In the genomic region with DNA sequence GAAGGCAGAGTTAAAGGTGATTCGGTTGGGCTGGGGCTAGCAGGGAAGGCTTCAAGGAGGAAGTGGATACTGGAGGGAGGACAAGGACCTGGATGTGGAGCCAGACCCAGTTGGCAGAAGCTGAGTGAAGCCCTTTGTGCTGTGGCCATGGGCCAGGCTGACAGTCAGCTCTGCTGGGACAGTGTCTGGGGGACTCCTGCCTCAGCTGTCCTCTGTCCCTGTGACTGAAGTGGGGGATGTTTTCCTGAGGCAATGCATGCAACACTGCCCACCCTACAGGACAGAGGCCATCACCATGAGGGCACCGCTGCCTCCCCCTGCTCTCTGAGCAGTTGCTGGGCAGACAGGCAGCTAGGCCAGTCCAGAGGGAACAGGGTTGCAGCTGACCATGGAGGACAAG, we compare ENCODE assay signal across 25 cellular contexts. TPM values are rescaled to one million over a fixed set of nuclear protein-coding genes. Genes with fewer than 3 reads are reported as not detected.
A peak's percentile ranks its signal among the peaks of the same experiment; 100 is the strongest.
DNase-seq lines count a peak whose midpoint lies in the region; ATAC-seq and TF ChIP-seq lines count a peak whose summit lies in the region.
"Had no signal": no experiment of that assay in that cellular context is flagged by ENCODE, and none has a peak within 500 bp of the region (broad histone marks: within the 10 kb centered on the region; RNA-seq: fewer than 3 reads in every experiment).

No MANE protein-coding gene starts in this region.

- no peak overlapping the region for H3K27ac ChIP-seq in DOHH2 (ENCODE audit: low read depth, low read length)
- H3K27ac ChIP-seq: KMS-11 had no signal

- H3K27me3 ChIP-seq in DOHH2 (ENCODE audit: control insufficient read depth, low read length): peaks cover 8% of the 10 kb centered on the region

- DNase-seq in Ammon's horn (ENCODE audit: low spot score) (peak; percentile 63), left kidney (ENCODE audit: low read depth, low spot score) (peak; percentile 32), pons (ENCODE audit: low spot score) (peak; percentile 77), activated T-cell treated with anti-CD3 and anti-CD28 coated beads for 4 hours (no peak), left colon (no peak), GM19238 (ENCODE audit: insufficient read length, low spot score) (no peak)
- DNase-seq: AML-193; Calu3; CD8-positive, alpha-beta T cell; DMS53; H7; HFFc6; MV-4-11; NCI-H1417; NCI-H187; NCI-H2227 treated with DMSO at 0.1 percent for 48 hours; NCI-H510A treated with DMSO at 0.1 percent for 48 hours; NCI-H774; PC-3; RPMI8226; SHP77 treated with DMSO at 0.1 percent for 48 hours had no signal

- intact Hi-C loops in left colon (cut with DNase I, micrococcal nuclease): no loop called here

- no peak for TF ChIP-seq CTCF in DOHH2 (IDR thresholded peaks at IDR 0.05; ENCODE audit: low read depth, low read length, poor library complexity, severe bottlenecking)

- no peaks in the 10 kb centered on the region for H3K79me2 ChIP-seq in DOHH2 (ENCODE audit: control insufficient read depth, low read length)

- no peaks in the 10 kb centered on the region for H3K9me3 ChIP-seq in DOHH2 (ENCODE audit: control insufficient read depth, insufficient read depth, low read length)

- ATAC-seq in HG03039 (IDR thresholded peaks at IDR 0.05; ENCODE audit: unreplicated experiment) (no peak), left colon (no peak)
- ATAC-seq: CD8-positive, alpha-beta T cell; PC-3 had no signal

- H3K9me2 ChIP-seq in DOHH2 (replicated peaks; ENCODE audit: control insufficient read depth, low read length): no peaks in the 10 kb centered on the region

- no peak overlapping the region for H3K4me3 ChIP-seq in DOHH2 (ENCODE audit: low read length)

- H3F3A ChIP-seq in DOHH2 (ENCODE audit: control insufficient read depth, insufficient read depth): no peaks in the 10 kb centered on the region

- H4K20me1 ChIP-seq in DOHH2 (ENCODE audit: control insufficient read depth, insufficient read depth, low read depth, low read length): no peaks in the 10 kb centered on the region

- H3K4me1 ChIP-seq in DOHH2 (ENCODE audit: control insufficient read depth, low read length): peaks cover 55% of the 10 kb centered on the region

- peak overlapping the region; percentile 56 for H3K4me2 ChIP-seq in DOHH2 (ENCODE audit: low read length)
- H3K4me2 ChIP-seq: KMS-11 had no signal

- H3K36me3 ChIP-seq in DOHH2 (ENCODE audit: control insufficient read depth, low read length): no peaks in the 10 kb centered on the region

RNA-seq across cellular contexts. Expression of a gene that starts 40.0 kb away (rescaled TPM):
- under 1 TPM; 0.58 to 0.59 TPM for total RNA-seq in left colon
- total RNA-seq: Calu3; CD8-positive, alpha-beta T cell; HT-29 had no signal

RNA-seq across cellular contexts. Expression of a gene that starts 59.8 kb away (rescaled TPM):
- under 1 TPM in 1 of 2 donors, not detected in 1; 0.15 TPM for total RNA-seq in left colon
- total RNA-seq: Calu3, HFFc6, HT-29, PC-3 had no signal

Comparison
In these comparisons a context has a peak if more than half of its experiments do, and no peak if none do; other contexts are left out.
1. DNase-seq: peak in Ammon's horn (single experiment), left kidney (single experiment) and pons (single experiment); none in activated T-cell treated with anti-CD3 and anti-CD28 coated beads for 4 hours (single experiment), left colon (0 of 2) and GM19238 (single experiment).